In genomic region chr7:105502173-105502572, GRCh38 we compare ENCODE assay signal across 30 cellular contexts.
"Had no signal": no experiment of that assay in that cellular context is flagged by ENCODE, and none has a peak within 500 bp of the region (broad histone marks: within the 10 kb centered on the region; RNA-seq: fewer than 3 reads in every experiment).

No MANE protein-coding gene starts in this region.

- H3K4me1 ChIP-seq: breast epithelium had no signal

- H3K4me1 Mint-ChIP-seq: activated CD4-positive, alpha-beta T cell treated with anti-CD3 and anti-CD28 coated beads, Interleukin-2, amount 10 ng/mL, durations not matched to agents 7 days and 5 days; activated naive CD4-positive, alpha-beta T cell treated with anti-CD3 and anti-CD28 coated beads, Interleukin-2, amount 50 U/mL, for 24 hours; activated naive CD8-positive, alpha-beta T cell treated with anti-CD3 and anti-CD28 coated beads, Interleukin-2, amount 10 ng/mL, durations not matched to agents 7 days and 5 days had no signal

- FAIRE-seq: astrocyte, TTC549 had no signal

- H3K9ac ChIP-seq: SK-N-SH had no signal

- ATAC-seq: activated CD8-positive, alpha-beta T cell treated with anti-CD3 and anti-CD28 coated beads, Interleukin-2, amount 10 ng/mL, durations not matched to agents 7 days and 5 days; body of pancreas; Panc1 had no signal

- H3K36me3 ChIP-seq: breast epithelium had no signal

- H3K9me3 ChIP-seq: body of pancreas, breast epithelium, MG63, SJSA1, SK-N-SH had no signal

- H3K4me3 ChIP-seq: body of pancreas, breast epithelium, MG63, SJSA1 had no signal

- H3K27ac Mint-ChIP-seq: activated CD4-positive, alpha-beta T cell treated with anti-CD3 and anti-CD28 coated beads, Interleukin-2, amount 10 ng/mL, durations not matched to agents 7 days and 5 days; activated CD8-positive, alpha-beta T cell treated with anti-CD3 and anti-CD28 coated beads, Interleukin-2, amount 10 ng/mL, durations not matched to agents 7 days and 5 days; activated naive CD4-positive, alpha-beta T cell treated with anti-CD3 and anti-CD28 coated beads, Interleukin-2, amount 50 U/mL, for 24 hours; activated naive CD8-positive, alpha-beta T cell treated with anti-CD3 and anti-CD28 coated beads, Interleukin-2, amount 10 ng/mL, durations not matched to agents 7 days and 5 days; activated T-cell treated with anti-CD3 and anti-CD28 coated beads, Interleukin-2, amount 50 U/mL, for 24 hours; activated T-helper 2 cell treated with anti-CD3 and anti-CD28 coated beads, Interferon-gamma antibody, Interleukin-2, Interleukin-4, amounts not matched to agents 10 μg/mL and 5 μg/mL and 100 μg/mL, durations not matched to agents 14 hours and 24 hours and 36 hours; T-helper 1 cell treated with Interleukin-12 subunit alpha and Interleukin-12 subunit beta and Interleukin-4 antibody, amounts not matched to agents 30 μg/mL and 1 μg/mL, for 36 hours; T-helper 2 cell treated with Interferon-gamma antibody and Interleukin-4, amounts not matched to agents 5 μg/mL and 100 μg/mL, for 36 hours had no signal

- H3K27me3 ChIP-seq: body of pancreas, breast epithelium, MG63, SJSA1 had no signal

- H3K27me3 Mint-ChIP-seq: activated CD4-positive, alpha-beta T cell treated with anti-CD3 and anti-CD28 coated beads, Interleukin-2, amount 10 ng/mL, durations not matched to agents 7 days and 5 days; activated naive CD4-positive, alpha-beta T cell treated with anti-CD3 and anti-CD28 coated beads, Interleukin-2, amount 50 U/mL, for 24 hours; activated naive CD8-positive, alpha-beta T cell treated with anti-CD3 and anti-CD28 coated beads, Interleukin-2, amount 10 ng/mL, durations not matched to agents 7 days and 5 days; activated T-cell treated with anti-CD3 and anti-CD28 coated beads, Interleukin-2, amount 50 U/mL, for 24 hours had no signal

- H3K9me3 Mint-ChIP-seq: activated CD4-positive, alpha-beta T cell treated with anti-CD3 and anti-CD28 coated beads, Interleukin-2, amount 10 ng/mL, durations not matched to agents 7 days and 5 days; activated naive CD4-positive, alpha-beta T cell treated with anti-CD3 and anti-CD28 coated beads, Interleukin-2, amount 50 U/mL, for 24 hours; activated naive CD8-positive, alpha-beta T cell treated with anti-CD3 and anti-CD28 coated beads, Interleukin-2, amount 10 ng/mL, durations not matched to agents 7 days and 5 days; activated T-cell treated with anti-CD3 and anti-CD28 coated beads, Interleukin-2, amount 50 U/mL, for 24 hours; activated T-helper 2 cell treated with anti-CD3 and anti-CD28 coated beads, Interferon-gamma antibody, Interleukin-2, Interleukin-4, amounts not matched to agents 10 μg/mL and 5 μg/mL and 100 μg/mL, durations not matched to agents 14 hours and 24 hours and 36 hours; T-helper 1 cell treated with Interleukin-12 subunit alpha and Interleukin-12 subunit beta and Interleukin-4 antibody, amounts not matched to agents 30 μg/mL and 1 μg/mL, for 36 hours; T-helper 2 cell treated with Interferon-gamma antibody and Interleukin-4, amounts not matched to agents 5 μg/mL and 100 μg/mL, for 36 hours had no signal

- DNase-seq: activated CD4-positive, alpha-beta T cell treated with anti-CD3 and anti-CD28 coated beads, Interleukin-2, amount 10 ng/mL, durations not matched to agents 7 days and 5 days; activated CD4-positive, alpha-beta T cell treated with anti-CD3 and anti-CD28 coated beads, Interleukin-2, amount 50 U/mL, for 48 hours; activated CD8-positive, alpha-beta T cell treated with anti-CD3 and anti-CD28 coated beads, Interleukin-2, amount 10 ng/mL, durations not matched to agents 7 days and 5 days; activated gamma-delta T cell; activated naive CD4-positive, alpha-beta T cell treated with Interleukin-2 at 50 U/mL for 16 hours; activated naive CD8-positive, alpha-beta T cell treated with anti-CD3 and anti-CD28 coated beads, Interleukin-2, amount 10 ng/mL, durations not matched to agents 7 days and 5 days; activated T-cell treated with anti-CD3 and anti-CD28 coated beads, Interleukin-2, amount 50 U/mL, for 24 hours; body of pancreas; Kasumi-1; KG1; MG63; MV-4-11; NCI-H1092; NCI-H1436 treated with DMSO at 0.1 percent for 48 hours; NCI-H1694 treated with DMSO at 0.1 percent for 48 hours; NCI-H2081; NCI-H345; NCI-H524 treated with DMSO at 0.1 percent for 48 hours; RPMI8226; SHP77 treated with DMSO at 0.1 percent for 48 hours; SK-N-SH had no signal

- H3K4me3 Mint-ChIP-seq: activated CD4-positive, alpha-beta T cell treated with anti-CD3 and anti-CD28 coated beads, Interleukin-2, amount 10 ng/mL, durations not matched to agents 7 days and 5 days; activated CD8-positive, alpha-beta T cell treated with anti-CD3 and anti-CD28 coated beads, Interleukin-2, amount 10 ng/mL, durations not matched to agents 7 days and 5 days; activated naive CD4-positive, alpha-beta T cell treated with anti-CD3 and anti-CD28 coated beads, Interleukin-2, amount 50 U/mL, for 24 hours; activated naive CD8-positive, alpha-beta T cell treated with anti-CD3 and anti-CD28 coated beads, Interleukin-2, amount 10 ng/mL, durations not matched to agents 7 days and 5 days; activated T-cell treated with anti-CD3 and anti-CD28 coated beads, Interleukin-2, amount 50 U/mL, for 24 hours; T-helper 1 cell treated with Interleukin-12 subunit alpha and Interleukin-12 subunit beta and Interleukin-4 antibody, amounts not matched to agents 30 μg/mL and 1 μg/mL, for 36 hours; T-helper 2 cell treated with Interferon-gamma antibody and Interleukin-4, amounts not matched to agents 5 μg/mL and 100 μg/mL, for 36 hours had no signal

- H3K27ac ChIP-seq: body of pancreas, breast epithelium, SJSA1 had no signal
